5 cellular contexts compared by ENCODE assay signal in the genomic region with DNA sequence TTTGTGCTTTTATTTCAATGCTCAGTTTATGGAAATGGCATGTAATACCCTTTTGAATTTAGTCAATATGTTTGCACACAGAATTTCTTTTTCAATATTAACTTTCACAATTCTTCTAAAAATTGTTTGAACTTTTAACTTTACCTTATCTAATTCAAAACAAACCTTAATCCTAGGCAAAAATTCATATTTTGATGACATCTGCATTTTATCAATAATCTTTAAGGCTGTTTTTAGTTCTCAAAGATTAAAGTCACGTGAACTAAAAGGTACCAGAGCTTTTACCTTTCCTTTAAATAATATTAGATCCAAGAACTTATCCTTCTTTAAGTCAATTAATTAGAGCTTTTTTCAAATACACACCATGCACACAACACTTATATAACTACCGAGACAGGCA.
"Had no signal": no experiment of that assay in that cellular context is flagged by ENCODE, and none has a peak within 500 bp of the region (broad histone marks: within the 10 kb centered on the region; RNA-seq: fewer than 3 reads in every experiment).

No MANE protein-coding gene starts in this region.

- H3K9ac ChIP-seq: KMS-11 had no signal

- H3K27ac ChIP-seq: HL-60, KMS-11 had no signal

- FAIRE-seq: HTR-8/SVneo had no signal

- H3K4me2 ChIP-seq: KMS-11 had no signal

- DNase-seq: KBM-7, KG1 had no signal
